In genomic region chr15:75868019-75868418, GRCh38 we compare ENCODE assay signal across 27 cellular contexts.
"Had no signal": no experiment of that assay in that cellular context is flagged by ENCODE, and none has a peak within 500 bp of the region (broad histone marks: within the 10 kb centered on the region; RNA-seq: fewer than 3 reads in every experiment).

No MANE protein-coding gene starts in this region.

- H3K4me3 Mint-ChIP-seq: activated CD4-positive, alpha-beta T cell treated with anti-CD3 and anti-CD28 coated beads for 36 hours; activated naive CD8-positive, alpha-beta T cell; activated T-cell treated with anti-CD3 and anti-CD28 coated beads, Interleukin-2, amount 50 U/mL, for 24 hours; immature natural killer cell; stimulated activated naive CD8-positive, alpha-beta T cell treated with anti-CD3 and anti-CD28 coated beads, Interleukin-15, Interleukin-2, amounts not matched to agents 100 ng/mL and 50 ng/mL, for 24 hours; T-helper 2 cell treated with Interferon-gamma antibody and Interleukin-4, amounts not matched to agents 5 μg/mL and 100 μg/mL, for 36 hours had no signal

- H3K27me3 ChIP-seq: adrenal gland, ascending aorta, brain microvascular endothelial cell, left lung, thyroid gland had no signal

- H3K4me1 ChIP-seq: left lung had no signal

- H3K9me3 ChIP-seq: adrenal gland, ascending aorta, left lung, thyroid gland had no signal

- H3K4me3 ChIP-seq: adrenal gland, ascending aorta, left lung, lung, thyroid gland had no signal

- H3K27ac Mint-ChIP-seq: activated CD4-positive, alpha-beta T cell treated with anti-CD3 and anti-CD28 coated beads for 36 hours; activated T-cell treated with anti-CD3 and anti-CD28 coated beads, Interleukin-2, amount 50 U/mL, for 24 hours; activated T-helper 2 cell treated with anti-CD3 and anti-CD28 coated beads, Interferon-gamma antibody, Interleukin-2, Interleukin-4, amounts not matched to agents 10 μg/mL and 5 μg/mL and 100 μg/mL, durations not matched to agents 14 hours and 24 hours and 36 hours had no signal

- ATAC-seq: activated CD4-positive, alpha-beta T cell treated with anti-CD3 and anti-CD28 coated beads for 36 hours; left lung; naive thymus-derived CD8-positive, alpha-beta T cell; sciatic nerve had no signal

- H3K27ac ChIP-seq: adrenal gland, ascending aorta, brain microvascular endothelial cell, left lung, thyroid gland had no signal

- H3K9me3 Mint-ChIP-seq: activated T-cell treated with anti-CD3 and anti-CD28 coated beads, Interleukin-2, amount 50 U/mL, for 24 hours; activated T-helper 2 cell treated with anti-CD3 and anti-CD28 coated beads, Interferon-gamma antibody, Interleukin-2, Interleukin-4, amounts not matched to agents 10 μg/mL and 5 μg/mL and 100 μg/mL, durations not matched to agents 14 hours and 24 hours and 36 hours; immature natural killer cell; naive thymus-derived CD8-positive, alpha-beta T cell; stimulated activated naive CD8-positive, alpha-beta T cell treated with anti-CD3 and anti-CD28 coated beads, Interleukin-15, Interleukin-2, amounts not matched to agents 100 ng/mL and 50 ng/mL, for 24 hours; T-helper 2 cell treated with Interferon-gamma antibody and Interleukin-4, amounts not matched to agents 5 μg/mL and 100 μg/mL, for 36 hours had no signal

- H3K27me3 Mint-ChIP-seq: activated CD4-positive, alpha-beta T cell treated with anti-CD3 and anti-CD28 coated beads for 36 hours; activated naive CD8-positive, alpha-beta T cell; activated T-cell treated with anti-CD3 and anti-CD28 coated beads, Interleukin-2, amount 50 U/mL, for 24 hours; naive thymus-derived CD8-positive, alpha-beta T cell; stimulated activated naive CD8-positive, alpha-beta T cell treated with anti-CD3 and anti-CD28 coated beads, Interleukin-15, Interleukin-2, amounts not matched to agents 100 ng/mL and 50 ng/mL, for 24 hours had no signal

- DNase-seq: activated CD4-positive, alpha-beta T cell treated with anti-CD3 and anti-CD28 coated beads for 36 hours; activated CD4-positive, alpha-beta T cell treated with anti-CD3 and anti-CD28 coated beads, Interleukin-2, amount 50 U/mL, for 4 hours; activated CD8-positive, alpha-beta memory T cell treated with anti-CD3 and anti-CD28 coated beads for 24 hours; activated CD8-positive, alpha-beta memory T cell treated with anti-CD3 and anti-CD28 coated beads, Interleukin-2, amount 50 U/mL, for 4 hours; activated naive CD4-positive, alpha-beta T cell; activated T-cell treated with anti-CD3 and anti-CD28 coated beads, Interleukin-2, amount 50 U/mL, for 24 hours; adrenal gland; brain microvascular endothelial cell; central memory CD4-positive, alpha-beta T cell; dermis blood vessel endothelial cell; effector CD8-positive, alpha-beta T cell; foreskin fibroblast; immature natural killer cell; kidney glomerular epithelial cell; left lung; naive thymus-derived CD8-positive, alpha-beta T cell; small intestine; stimulated activated CD4-positive, alpha-beta T cell treated with anti-CD3 and anti-CD28 coated beads, Interleukin-2, amount 100 ng/mL, for 24 hours; substantia nigra; thyroid gland had no signal

- H3K36me3 ChIP-seq: thyroid gland had no signal
